ENCODE assay signal across 1 cellular context in genomic region chr1:157089789-157090188, GRCh38.
TF ChIP-seq lines count a peak whose summit lies in the region.

No MANE protein-coding gene starts in this region.

TF ChIP-seq in GM23338, 12 proteins besides CTCF, POLR2A, EP300 and RAD21:
- TF ChIP-seq ZNF462 (CRISPR knock-in tag; IDR thresholded peaks at IDR 0.05) (no peak), ZNF114 (CRISPR knock-in tag; IDR thresholded peaks at IDR 0.05) (no peak), ZNF331 (CRISPR knock-in tag; IDR thresholded peaks at IDR 0.05; ENCODE audit: low read depth) (no peak), NANOG (IDR thresholded peaks at IDR 0.05; ENCODE audit: borderline replicate concordance) (no peak), EZH2phosphoT487 (IDR thresholded peaks at IDR 0.05; ENCODE audit: unreplicated experiment) (no peak), JUNB (IDR thresholded peaks at IDR 0.05; ENCODE audit: unreplicated experiment) (no peak), EZH2 (IDR thresholded peaks at IDR 0.05; ENCODE audit: low read depth, unreplicated experiment) (no peak), POLR2AphosphoS5 (IDR thresholded peaks at IDR 0.05; ENCODE audit: low read depth) (no peak)
- TF ChIP-seq, protein P1, sequence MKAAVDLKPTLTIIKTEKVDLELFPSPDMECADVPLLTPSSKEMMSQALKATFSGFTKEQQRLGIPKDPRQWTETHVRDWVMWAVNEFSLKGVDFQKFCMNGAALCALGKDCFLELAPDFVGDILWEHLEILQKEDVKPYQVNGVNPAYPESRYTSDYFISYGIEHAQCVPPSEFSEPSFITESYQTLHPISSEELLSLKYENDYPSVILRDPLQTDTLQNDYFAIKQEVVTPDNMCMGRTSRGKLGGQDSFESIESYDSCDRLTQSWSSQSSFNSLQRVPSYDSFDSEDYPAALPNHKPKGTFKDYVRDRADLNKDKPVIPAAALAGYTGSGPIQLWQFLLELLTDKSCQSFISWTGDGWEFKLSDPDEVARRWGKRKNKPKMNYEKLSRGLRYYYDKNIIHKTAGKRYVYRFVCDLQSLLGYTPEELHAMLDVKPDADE (IDR thresholded peaks at IDR 0.05), result no peak
TF ChIP-seq in GM23338: peak in this region for 0.
